ENCODE assay signal across 8 cellular contexts in the genomic region with DNA sequence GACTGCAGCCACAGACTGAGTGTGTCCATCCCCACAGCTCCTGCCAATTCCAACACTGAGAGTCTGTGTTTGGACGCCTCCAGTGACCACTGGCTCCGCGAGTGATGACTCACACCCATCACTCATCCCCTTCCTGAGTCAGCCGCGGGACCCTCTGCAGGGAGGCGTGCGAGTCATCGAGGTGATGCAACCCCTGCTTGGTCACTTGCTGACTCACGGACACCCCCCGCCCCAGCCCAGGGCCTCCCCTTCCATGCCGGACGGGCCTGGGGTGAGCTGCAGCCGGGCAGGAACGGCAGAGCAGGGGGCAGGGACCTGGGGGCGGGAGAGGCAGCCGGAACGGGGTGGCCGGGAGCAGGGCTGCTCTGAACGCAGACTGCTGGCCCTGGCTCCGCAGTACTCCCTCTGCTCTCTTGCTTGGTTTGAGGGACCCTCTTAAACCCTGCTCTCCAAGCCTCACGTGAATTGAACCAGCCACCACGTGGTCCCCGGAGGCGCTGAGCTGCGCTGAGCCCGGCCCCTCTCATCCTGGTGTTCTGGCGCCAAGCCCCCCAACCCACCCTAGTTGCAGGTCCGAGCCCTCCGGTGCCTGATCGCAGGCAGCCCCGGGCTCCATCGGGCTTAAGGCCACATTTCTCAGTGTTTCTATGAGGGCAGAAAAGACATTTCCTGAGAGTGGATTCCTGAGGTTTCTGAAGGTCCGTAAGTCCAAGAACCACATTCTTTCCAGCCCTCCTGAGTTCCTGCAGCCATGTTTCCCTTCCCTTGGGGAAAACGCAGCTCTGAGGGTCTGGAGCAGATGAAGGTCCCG. TPM values are rescaled to one million over a fixed set of nuclear protein-coding genes. Genes with fewer than 3 reads are reported as not detected.
DNase-seq lines count a peak whose midpoint lies in the region; ATAC-seq and TF ChIP-seq lines count a peak whose summit lies in the region.

No MANE protein-coding gene starts in this region.

- no peak for TF ChIP-seq CTCF in AG04449 (IDR thresholded peaks at IDR 0.05; ENCODE audit: insufficient read depth, low read length, missing control alignments)
- TF ChIP-seq CTCF in heart right ventricle (IDR thresholded peaks at IDR 0.05) = no peak

- peak overlapping the region in 5 of 10 donors; percentile 11 to 76 (median 29) for H3K27ac ChIP-seq in heart right ventricle

- no peaks in the 10 kb centered on the region for H3K9me3 Mint-ChIP-seq in activated naive CD8-positive, alpha-beta T cell treated with anti-CD3 and anti-CD28 coated beads for 36 hours

- 23 to 27% methylated on average over 31 to 35 of the region's 35 CpGs for WGBS in heart right ventricle, 2 donors

- peaks cover 0 to 54% (median 39%) of the 10 kb centered on the region in 7 donors for H3K27me3 ChIP-seq in heart right ventricle

- H3K36me3 Mint-ChIP-seq in activated naive CD8-positive, alpha-beta T cell treated with anti-CD3 and anti-CD28 coated beads for 36 hours = no peaks in the 10 kb centered on the region

- POLR2A ChIA-PET in AG04449 (lab: Yijun Ruan, JAX) = interaction anchor here (0.6 to 1.9 kb wide), 7 partner anchors 9 to 303 kb away, joined by 3 to 5 read pairs (median 3); a partner anchor contains a TSS

- ATAC-seq in heart right ventricle (peak; percentile 67 to 86 (median 80)), GM21619 (IDR thresholded peaks at IDR 0.05; ENCODE audit: unreplicated experiment) (no peak)

- H3K4me3 ChIP-seq in AG04449 (ENCODE audit: low read depth, low read length) = peak overlapping the region; percentile 38
- H3K4me3 ChIP-seq in heart right ventricle = peak overlapping the region in 4 of 10 donors; percentile 3 to 23 (median 18)

- H3K27me3 Mint-ChIP-seq in activated naive CD8-positive, alpha-beta T cell treated with anti-CD3 and anti-CD28 coated beads for 36 hours = peaks cover 34% of the 10 kb centered on the region

- intact Hi-C loops in heart right ventricle (cut with DNase I) = no loop called here

- no peaks in the 10 kb centered on the region for H3K36me3 ChIP-seq in heart right ventricle

- DNase-seq in AG04449 (ENCODE audit: low read depth, low spot score) (peak; percentile 96), HS-27A (ENCODE audit: low read depth) (peak; percentile 95), heart right ventricle (peak; percentile 76 to 80), retina (peak; percentile 24), Kasumi-1 (lab: John Stamatoyannopoulos, UW) (no peak), NCI-H1694 (lab: John Stamatoyannopoulos, UW) (no peak)
- DNase-seq in activated naive CD8-positive, alpha-beta T cell treated with anti-CD3 and anti-CD28 coated beads for 36 hours = peak; percentile 54

- H3K4me1 Mint-ChIP-seq in activated naive CD8-positive, alpha-beta T cell treated with anti-CD3 and anti-CD28 coated beads for 36 hours = peaks cover 2% of the 10 kb centered on the region

- no peak overlapping the region for H3K4me3 Mint-ChIP-seq in activated naive CD8-positive, alpha-beta T cell treated with anti-CD3 and anti-CD28 coated beads for 36 hours

- H3K27ac Mint-ChIP-seq in activated naive CD8-positive, alpha-beta T cell treated with anti-CD3 and anti-CD28 coated beads for 36 hours = no peak overlapping the region

- peaks cover 2 to 44% (median 23%) of the 10 kb centered on the region in 9 donors for H3K4me1 ChIP-seq in heart right ventricle

- CTCF ChIA-PET in AG04449 (lab: Yijun Ruan, JAX) = interaction anchor here (1.1 to 1.9 kb wide), 2 partner anchors 20 to 34 kb away, joined by 3 to 6 read pairs; no protein-coding TSS in a partner anchor

- H3K9me3 ChIP-seq in heart right ventricle = no peaks in the 10 kb centered on the region

RNA-seq across cellular contexts. Expression of a gene that starts 32.4 kb away (rescaled TPM):
- 10 to 100 TPM; 17.0 to 17.2 TPM for total RNA-seq in activated naive CD8-positive, alpha-beta T cell treated with anti-CD3 and anti-CD28 coated beads for 36 hours
- total RNA-seq in heart right ventricle = 10 to 100 TPM; 22.0 to 36.6 (median 28.1) TPM
- polyA plus RNA-seq in heart right ventricle = 10 to 100 TPM; 17.1 to 24.3 TPM

RNA-seq across cellular contexts. Expression of a gene that starts 50.7 kb away (rescaled TPM):
- under 1 TPM; 0.20 to 0.21 TPM for total RNA-seq in activated naive CD8-positive, alpha-beta T cell treated with anti-CD3 and anti-CD28 coated beads for 36 hours
- under 1 TPM in 2 of 10 donors, not detected in 8; 0.28 to 0.38 TPM for total RNA-seq in heart right ventricle
- under 1 TPM; 0.06 to 0.66 TPM for polyA plus RNA-seq in heart right ventricle

RNA-seq across cellular contexts. Expression of a gene that starts 57.0 kb away (rescaled TPM):
- total RNA-seq in activated naive CD8-positive, alpha-beta T cell treated with anti-CD3 and anti-CD28 coated beads for 36 hours = 1 to 10 TPM; 6.6 to 7.1 TPM
- total RNA-seq in heart right ventricle = 10 to 100 TPM in 1 of 10 donors, 1 to 10 TPM in 9; 6.0 to 10.4 (median 8.7) TPM
- polyA plus RNA-seq in heart right ventricle = 10 to 100 TPM in 1 of 2 donors, 1 to 10 TPM in 1; 4.6 to 13.3 TPM

Comparison
In these comparisons a context has a peak if more than half of its experiments do, and no peak if none do; other contexts are left out.
1. DNase-seq: peak in AG04449 (single experiment), HS-27A (single experiment), activated naive CD8-positive, alpha-beta T cell treated with anti-CD3 and anti-CD28 coated beads for 36 hours (single experiment), heart right ventricle (2 of 2) and retina (single experiment); none in Kasumi-1 (0 of 2) and NCI-H1694 (single experiment).